Comparison of ENCODE assay signal across 9 cellular contexts in the genomic region with DNA sequence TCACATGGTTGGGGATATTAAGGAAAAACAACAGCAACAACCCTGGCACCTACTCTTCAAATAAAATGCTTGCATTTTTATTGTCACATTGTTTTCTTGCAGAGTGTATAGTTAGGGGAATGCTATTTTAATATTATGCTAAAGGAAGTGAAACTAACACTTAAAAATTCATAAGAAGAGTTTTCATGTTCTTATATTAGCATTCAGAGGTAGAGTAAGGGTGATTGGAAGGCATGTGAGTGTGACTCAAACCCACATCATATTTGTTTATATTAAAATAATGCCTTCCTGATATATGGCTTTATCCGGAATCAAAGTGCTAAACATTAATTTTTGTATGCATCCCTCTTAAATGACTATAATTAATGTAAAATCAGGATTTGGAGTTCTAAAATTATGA.
DNase-seq lines count a peak whose midpoint lies in the region; ATAC-seq lines count a peak whose summit lies in the region.
"Had no signal": no experiment of that assay in that cellular context is flagged by ENCODE, and none has a peak within 500 bp of the region (broad histone marks: within the 10 kb centered on the region; RNA-seq: fewer than 3 reads in every experiment).

No MANE protein-coding gene starts in this region.

- DNase-seq in germinal center (ENCODE audit: low spot score) (peak; percentile 42), kidney glomerular epithelial cell (lab: John Stamatoyannopoulos, UW) (no peak), KG1 (lab: John Stamatoyannopoulos, UW) (no peak)
- DNase-seq in activated CD4-positive, alpha-beta T cell treated with anti-CD3 and anti-CD28 coated beads for 4 hours = no peak
- DNase-seq in stimulated activated CD8-positive, alpha-beta memory T cell treated with anti-CD3 and anti-CD28 coated beads, Interleukin-4, amount 100 ng/mL, for 48 hours = no peak

- ATAC-seq in GM18868 (IDR thresholded peaks at IDR 0.05; ENCODE audit: unreplicated experiment) = peak; percentile 89
- ATAC-seq in GM21737 (IDR thresholded peaks at IDR 0.05; ENCODE audit: unreplicated experiment) = peak; percentile 85
- ATAC-seq in HG03378 (IDR thresholded peaks at IDR 0.05; ENCODE audit: unreplicated experiment) = peak; percentile 98
- ATAC-seq: K562 had no signal
